Comparison of ENCODE assay signal across 11 cellular contexts in the genomic region with DNA sequence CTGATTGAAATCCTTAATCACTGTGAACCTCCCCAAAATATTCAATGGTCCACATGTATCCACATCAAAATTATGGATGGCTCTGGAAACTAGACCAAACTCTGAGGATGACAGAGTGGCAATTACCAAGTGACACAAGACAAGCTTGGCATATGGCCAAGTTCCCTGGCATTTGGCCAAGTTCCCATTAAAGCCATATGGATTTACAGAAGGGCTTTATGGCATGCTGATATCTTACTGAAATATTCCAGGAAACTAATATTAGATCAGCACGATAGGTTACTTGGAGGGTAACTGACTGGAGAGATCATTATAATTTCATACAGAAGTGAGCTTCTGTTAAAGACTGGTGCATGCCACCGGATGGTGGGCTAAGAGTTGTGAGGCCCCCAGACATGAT. TPM values are rescaled to one million over a fixed set of nuclear protein-coding genes. Genes with fewer than 3 reads are reported as not detected.
A peak's percentile ranks its signal among the peaks of the same experiment; 100 is the strongest.
DNase-seq lines count a peak whose midpoint lies in the region; ATAC-seq and TF ChIP-seq lines count a peak whose summit lies in the region.
"Had no signal": no experiment of that assay in that cellular context is flagged by ENCODE, and none has a peak within 500 bp of the region (broad histone marks: within the 10 kb centered on the region; RNA-seq: fewer than 3 reads in every experiment).

No MANE protein-coding gene starts in this region.

- H3K36me3 Mint-ChIP-seq in naive thymus-derived CD4-positive, alpha-beta T cell, result peaks cover 0 to 6% (median 4%) of the 10 kb centered on the region in 5 donors

- H3K27ac Mint-ChIP-seq in naive thymus-derived CD4-positive, alpha-beta T cell, result peak overlapping the region in 5 of 9 donors; percentile 6 to 94 (median 48)

- intact Hi-C loops in naive thymus-derived CD4-positive, alpha-beta T cell (cut with micrococcal nuclease), result loop anchor here in 1 of 2 donors (5.0 kb wide), 1 partner anchor 187 kb away; a partner anchor contains a TSS
- intact Hi-C loops in sigmoid colon (cut with DNase I), result no loop called here

- DNase-seq in DMS79 treated with DMSO at 0.1 percent for 48 hours (lab: John Stamatoyannopoulos, UW) (peak; percentile 26), DMS79 (lab: John Stamatoyannopoulos, UW) (no peak), NCI-H2171 (lab: John Stamatoyannopoulos, UW) (peak; percentile 83), SW480 (ENCODE audit: low spot score) (peak; percentile 43), sigmoid colon (no peak), ecto neural progenitor cell (ENCODE audit: low spot score) (no peak)
- no peak for DNase-seq in naive thymus-derived CD4-positive, alpha-beta T cell
- DNase-seq: H7, Kasumi-1, kidney glomerular epithelial cell had no signal

- no peaks in the 10 kb centered on the region for H3K9me3 ChIP-seq in naive thymus-derived CD4-positive, alpha-beta T cell (ENCODE audit: control insufficient read depth in 2 of 3, low read length in 3 of 3)
- no peaks in the 10 kb centered on the region for H3K9me3 ChIP-seq in sigmoid colon

- no peak for TF ChIP-seq POLR2A in sigmoid colon (IDR thresholded peaks at IDR 0.05)

- no peak overlapping the region for H3K27ac ChIP-seq in naive thymus-derived CD4-positive, alpha-beta T cell (ENCODE audit: low read depth, low read length)
- H3K27ac ChIP-seq in sigmoid colon, result no peak overlapping the region

- ATAC-seq in naive thymus-derived CD4-positive, alpha-beta T cell, result no peak
- ATAC-seq in HG03095 (IDR thresholded peaks at IDR 0.05; ENCODE audit: unreplicated experiment), result no peak

- CTCF ChIA-PET in naive thymus-derived CD4-positive, alpha-beta T cell (lab: Charles Lee), result interaction anchor here (0.7 to 1.4 kb wide), 5 partner anchors 9 to 326 kb away, joined by 3 to 4 read pairs (median 3); no protein-coding TSS in a partner anchor

- H3K9me3 Mint-ChIP-seq in naive thymus-derived CD4-positive, alpha-beta T cell, result peaks cover 0 to 2% (median 0%) of the 10 kb centered on the region in 11 donors

- H3K36me3 ChIP-seq in naive thymus-derived CD4-positive, alpha-beta T cell (ENCODE audit: control insufficient read depth in 2 of 3, insufficient read depth in 3 of 3, low read length in 3 of 3), result no peaks in the 10 kb centered on the region
- no peaks in the 10 kb centered on the region for H3K36me3 ChIP-seq in sigmoid colon

- H3K4me3 Mint-ChIP-seq in naive thymus-derived CD4-positive, alpha-beta T cell, result peak overlapping the region in 4 of 10 donors; percentile 34 to 78 (median 70)

- no peak for TF ChIP-seq CTCF in sigmoid colon (IDR thresholded peaks at IDR 0.05)

- peaks cover 31 to 94% (median 70%) of the 10 kb centered on the region in 7 donors for H3K4me1 Mint-ChIP-seq in naive thymus-derived CD4-positive, alpha-beta T cell

- POLR2A ChIA-PET in naive thymus-derived CD4-positive, alpha-beta T cell (lab: Charles Lee), result interaction anchor here (0.7 to 6.3 kb wide), 11 partner anchors 8 to 253 kb away, joined by 3 to 35 read pairs (median 3); a partner anchor contains a TSS

- no peak for TF ChIP-seq EP300 in sigmoid colon (IDR thresholded peaks at IDR 0.05)

- H3K27me3 ChIP-seq in naive thymus-derived CD4-positive, alpha-beta T cell (ENCODE audit: control insufficient read depth in 2 of 2, insufficient read depth in 2 of 2, low read length in 2 of 2), result no peaks in the 10 kb centered on the region
- no peaks in the 10 kb centered on the region for H3K27me3 ChIP-seq in sigmoid colon

- H3K4me1 ChIP-seq in naive thymus-derived CD4-positive, alpha-beta T cell (ENCODE audit: control insufficient read depth in 2 of 2, insufficient read depth in 2 of 2, low read length in 2 of 2), result peaks cover 6 to 59% of the 10 kb centered on the region in 2 donors
- H3K4me1 ChIP-seq in sigmoid colon, result no peaks in the 10 kb centered on the region

- no peaks in the 10 kb centered on the region for H3K27me3 Mint-ChIP-seq in naive thymus-derived CD4-positive, alpha-beta T cell

- H3K4me3 ChIP-seq in naive thymus-derived CD4-positive, alpha-beta T cell (ENCODE audit: low read length), result no peak overlapping the region
- no peak overlapping the region for H3K4me3 ChIP-seq in sigmoid colon

- 53 to 75% methylated on average over 2 of the region's 2 CpGs for WGBS in sigmoid colon, 2 donors

RNA-seq across cellular contexts. Expression of a gene that starts 21.9 kb away (rescaled TPM):
- total RNA-seq in naive thymus-derived CD4-positive, alpha-beta T cell, result 10 to 100 TPM; 17.3 to 28.4 (median 20.9) TPM
- polyA plus RNA-seq in naive thymus-derived CD4-positive, alpha-beta T cell, result 10 to 100 TPM in 1 of 2 donors, 1 to 10 TPM in 1; 9.1 to 15.4 TPM
- total RNA-seq in sigmoid colon, result 10 to 100 TPM in 3 of 4 donors, 1 to 10 TPM in 1; 9.4 to 15.3 (median 12.3) TPM
- polyA plus RNA-seq in sigmoid colon, result 10 to 100 TPM in 1 of 3 donors, 1 to 10 TPM in 2; 4.4 to 21.0 (median 4.8) TPM

Comparison
In these comparisons a context has a peak if more than half of its experiments do, and no peak if none do; other contexts are left out.
1. DNase-seq: peak in DMS79 treated with DMSO at 0.1 percent for 48 hours (single experiment), NCI-H2171 (single experiment) and SW480 (single experiment); none in DMS79 (single experiment), naive thymus-derived CD4-positive, alpha-beta T cell (0 of 9), sigmoid colon (single experiment) and ecto neural progenitor cell (single experiment).